ENCODE assay signal across 1 cellular context in the genomic region with DNA sequence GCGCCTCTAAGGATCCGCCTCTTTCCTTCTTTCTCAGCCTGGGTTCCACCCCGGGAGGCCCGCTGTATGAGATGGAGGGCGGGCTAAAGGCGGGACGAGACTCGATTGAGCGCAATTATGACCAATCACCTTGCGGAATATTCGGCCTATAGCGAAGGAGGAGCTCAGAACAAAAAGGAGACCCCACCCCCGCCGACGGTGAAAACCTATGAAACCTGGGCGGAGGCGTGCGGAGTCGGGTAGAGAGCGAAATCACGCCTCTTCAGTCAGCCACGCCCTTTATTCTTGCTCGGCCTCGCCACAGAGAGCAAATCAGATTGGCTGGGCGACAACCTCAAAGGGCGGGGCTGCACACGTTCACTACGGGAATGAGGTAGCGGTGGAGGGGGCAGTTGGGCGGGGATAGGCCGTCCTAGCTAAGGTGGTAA.
A peak's percentile ranks its signal among the peaks of the same experiment; 100 is the strongest.
TF ChIP-seq lines count a peak whose summit lies in the region.

No MANE protein-coding gene starts in this region.

TF ChIP-seq in HepG2, 621 proteins besides CTCF, POLR2A, EP300 and RAD21 (continues in another document):
- TF ChIP-seq RFX1 (IDR thresholded peaks at IDR 0.05) (no peak), ZNF879 (CRISPR knock-in tag; IDR thresholded peaks at IDR 0.05) (no peak), RARA (CRISPR knock-in tag; IDR thresholded peaks at IDR 0.05) (no peak), HNRNPLL (IDR thresholded peaks at IDR 0.05; ENCODE audit: low read depth, low read length, poor library complexity, severe bottlenecking) (peak; percentile 57), HES4 (CRISPR knock-in tag; IDR thresholded peaks at IDR 0.05; ENCODE audit: borderline replicate concordance) (no peak), ZGPAT (CRISPR knock-in tag; IDR thresholded peaks at IDR 0.05) (no peak), REST (IDR thresholded peaks at IDR 0.05; ENCODE audit: borderline replicate concordance in 1 of 2, low read depth in 1 of 2, low read length in 2 of 2) (no peak), MZF1 (CRISPR knock-in tag; IDR thresholded peaks at IDR 0.05; ENCODE audit: borderline replicate concordance) (no peak), NFYC (CRISPR knock-in tag; IDR thresholded peaks at IDR 0.05) (peak; percentile 78), PRMT3 (CRISPR knock-in tag; IDR thresholded peaks at IDR 0.05; ENCODE audit: borderline replicate concordance, low read depth) (no peak), ZNF335 (CRISPR knock-in tag; IDR thresholded peaks at IDR 0.05) (no peak), ZFP36 (IDR thresholded peaks at IDR 0.05; ENCODE audit: borderline replicate concordance, low read depth, low read length, partially characterized antibody) (no peak), ZNF788 (CRISPR knock-in tag; IDR thresholded peaks at IDR 0.05; ENCODE audit: borderline replicate concordance) (no peak), ZNF567 (CRISPR knock-in tag; IDR thresholded peaks at IDR 0.05; ENCODE audit: borderline replicate concordance) (no peak), JUNB (CRISPR knock-in tag; IDR thresholded peaks at IDR 0.05; ENCODE audit: borderline replicate concordance) (no peak), ZNF549 (CRISPR knock-in tag; IDR thresholded peaks at IDR 0.05) (no peak), U2AF1 (optimal IDR thresholded peaks at IDR 0.05; ENCODE audit: low read depth, low read length) (no peak), HNF4G (IDR thresholded peaks at IDR 0.05; ENCODE audit: borderline replicate concordance, low read depth, low read length) (no peak), HNF4G (CRISPR knock-in tag; IDR thresholded peaks at IDR 0.05; ENCODE audit: borderline replicate concordance, low read depth) (no peak), SMARCC2 (IDR thresholded peaks at IDR 0.05) (no peak), E2F5 (CRISPR knock-in tag; conservative IDR thresholded peaks at IDR 0.05) (no peak), KLF9 (CRISPR knock-in tag; IDR thresholded peaks at IDR 0.05; ENCODE audit: low read depth) (no peak), KDM4B (CRISPR knock-in tag; IDR thresholded peaks at IDR 0.05) (no peak), IRF2 (CRISPR knock-in tag; IDR thresholded peaks at IDR 0.05) (no peak), NR2F2 (IDR thresholded peaks at IDR 0.05; ENCODE audit: borderline replicate concordance, low read depth) (no peak), SP4 (CRISPR knock-in tag; IDR thresholded peaks at IDR 0.05) (peak; percentile 78), KLF12 (CRISPR knock-in tag; IDR thresholded peaks at IDR 0.05; ENCODE audit: borderline replicate concordance) (0 out of 2 replicates have a peak, but pooled peaks have one; percentile 18), ZNF580 (CRISPR knock-in tag; IDR thresholded peaks at IDR 0.05; ENCODE audit: borderline replicate concordance, low read depth) (no peak), MXD1 (CRISPR knock-in tag; IDR thresholded peaks at IDR 0.05) (no peak), ZBTB37 (CRISPR knock-in tag; IDR thresholded peaks at IDR 0.05) (no peak), MAZ (IDR thresholded peaks at IDR 0.05; ENCODE audit: borderline replicate concordance, low read depth, low read length) (peak; percentile 79), MAZ (CRISPR knock-in tag; IDR thresholded peaks at IDR 0.05; ENCODE audit: low read depth) (no peak), ZNF749 (CRISPR knock-in tag; IDR thresholded peaks at IDR 0.05; ENCODE audit: borderline replicate concordance) (no peak), THAP11 (CRISPR knock-in tag; IDR thresholded peaks at IDR 0.05) (no peak), PHF20 (CRISPR knock-in tag; IDR thresholded peaks at IDR 0.05) (0 out of 2 replicates have a peak, but pooled peaks have one; percentile 14), MTF2 (CRISPR knock-in tag; IDR thresholded peaks at IDR 0.05; ENCODE audit: borderline replicate concordance) (no peak), BRD4 (CRISPR knock-in tag; IDR thresholded peaks at IDR 0.05) (no peak), ZUFSP (CRISPR knock-in tag; IDR thresholded peaks at IDR 0.05; ENCODE audit: borderline replicate concordance) (no peak), SIX4 (CRISPR knock-in tag; IDR thresholded peaks at IDR 0.05) (no peak), ADNP (CRISPR knock-in tag; IDR thresholded peaks at IDR 0.05) (no peak), PHF8 (CRISPR knock-in tag; IDR thresholded peaks at IDR 0.05) (no peak), FOXA3 (CRISPR knock-in tag; IDR thresholded peaks at IDR 0.05) (no peak), TOE1 (CRISPR knock-in tag; IDR thresholded peaks at IDR 0.05) (no peak), ZMYM2 (CRISPR knock-in tag; IDR thresholded peaks at IDR 0.05) (no peak), NBN (conservative IDR thresholded peaks at IDR 0.05) (no peak), ZBTB21 (CRISPR knock-in tag; IDR thresholded peaks at IDR 0.05) (no peak), RBM22 (optimal IDR thresholded peaks at IDR 0.05; ENCODE audit: low read length) (no peak), DBP (CRISPR knock-in tag; IDR thresholded peaks at IDR 0.05; ENCODE audit: not compliant biosample characterization) (no peak), ZNF382 (CRISPR knock-in tag; IDR thresholded peaks at IDR 0.05; ENCODE audit: borderline replicate concordance) (no peak), E2F2 (CRISPR knock-in tag; IDR thresholded peaks at IDR 0.05; ENCODE audit: borderline replicate concordance) (no peak)
- TF ChIP-seq, protein P1, sequence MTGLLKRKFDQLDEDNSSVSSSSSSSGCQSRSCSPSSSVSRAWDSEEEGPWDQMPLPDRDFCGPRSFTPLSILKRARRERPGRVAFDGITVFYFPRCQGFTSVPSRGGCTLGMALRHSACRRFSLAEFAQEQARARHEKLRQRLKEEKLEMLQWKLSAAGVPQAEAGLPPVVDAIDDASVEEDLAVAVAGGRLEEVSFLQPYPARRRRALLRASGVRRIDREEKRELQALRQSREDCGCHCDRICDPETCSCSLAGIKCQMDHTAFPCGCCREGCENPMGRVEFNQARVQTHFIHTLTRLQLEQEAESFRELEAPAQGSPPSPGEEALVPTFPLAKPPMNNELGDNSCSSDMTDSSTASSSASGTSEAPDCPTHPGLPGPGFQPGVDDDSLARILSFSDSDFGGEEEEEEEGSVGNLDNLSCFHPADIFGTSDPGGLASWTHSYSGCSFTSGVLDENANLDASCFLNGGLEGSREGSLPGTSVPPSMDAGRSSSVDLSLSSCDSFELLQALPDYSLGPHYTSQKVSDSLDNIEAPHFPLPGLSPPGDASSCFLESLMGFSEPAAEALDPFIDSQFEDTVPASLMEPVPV (CRISPR knock-in tag; IDR thresholded peaks at IDR 0.05) = no peak
- TF ChIP-seq, protein P2, sequence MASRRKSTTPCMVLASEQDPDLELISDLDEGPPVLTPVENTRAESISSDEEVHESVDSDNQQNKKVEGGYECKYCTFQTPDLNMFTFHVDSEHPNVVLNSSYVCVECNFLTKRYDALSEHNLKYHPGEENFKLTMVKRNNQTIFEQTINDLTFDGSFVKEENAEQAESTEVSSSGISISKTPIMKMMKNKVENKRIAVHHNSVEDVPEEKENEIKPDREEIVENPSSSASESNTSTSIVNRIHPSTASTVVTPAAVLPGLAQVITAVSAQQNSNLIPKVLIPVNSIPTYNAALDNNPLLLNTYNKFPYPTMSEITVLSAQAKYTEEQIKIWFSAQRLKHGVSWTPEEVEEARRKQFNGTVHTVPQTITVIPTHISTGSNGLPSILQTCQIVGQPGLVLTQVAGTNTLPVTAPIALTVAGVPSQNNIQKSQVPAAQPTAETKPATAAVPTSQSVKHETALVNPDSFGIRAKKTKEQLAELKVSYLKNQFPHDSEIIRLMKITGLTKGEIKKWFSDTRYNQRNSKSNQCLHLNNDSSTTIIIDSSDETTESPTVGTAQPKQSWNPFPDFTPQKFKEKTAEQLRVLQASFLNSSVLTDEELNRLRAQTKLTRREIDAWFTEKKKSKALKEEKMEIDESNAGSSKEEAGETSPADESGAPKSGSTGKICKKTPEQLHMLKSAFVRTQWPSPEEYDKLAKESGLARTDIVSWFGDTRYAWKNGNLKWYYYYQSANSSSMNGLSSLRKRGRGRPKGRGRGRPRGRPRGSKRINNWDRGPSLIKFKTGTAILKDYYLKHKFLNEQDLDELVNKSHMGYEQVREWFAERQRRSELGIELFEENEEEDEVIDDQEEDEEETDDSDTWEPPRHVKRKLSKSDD (CRISPR knock-in tag; IDR thresholded peaks at IDR 0.05; ENCODE audit: low read depth) = no peak
